27 cellular contexts compared by ENCODE assay signal in genomic region chr3:97959863-97960262, GRCh38.
"Had no signal": no experiment of that assay in that cellular context is flagged by ENCODE, and none has a peak within 500 bp of the region (broad histone marks: within the 10 kb centered on the region; RNA-seq: fewer than 3 reads in every experiment).

No MANE protein-coding gene starts in this region.

- H3K4me1 ChIP-seq: colonic mucosa, neural progenitor cell, parathyroid adenoma, right atrium auricular region had no signal

- H3K9me3 ChIP-seq: colonic mucosa, esophagus squamous epithelium, gastrocnemius medialis, left lung, right atrium auricular region, suprapubic skin, vagina had no signal

- DNase-seq: colonic mucosa; effector CD8-positive, alpha-beta T cell; endodermal cell; esophagus squamous epithelium; foreskin fibroblast; gastrocnemius medialis; head of caudate nucleus; left cardiac atrium; left lung; mesendoderm; midbrain; naive thymus-derived CD4-positive, alpha-beta T cell; stimulated activated CD4-positive, alpha-beta T cell treated with anti-CD3 and anti-CD28 coated beads, Interleukin-12 subunit alpha, Interleukin-12 subunit beta, amount 100 ng/mL, for 4 hours; stimulated activated CD4-positive, alpha-beta T cell treated with anti-CD3 and anti-CD28 coated beads, Interleukin-1b, Interleukin-23, amount 100 ng/mL, for 48 hours; stimulated activated CD4-positive, alpha-beta T cell treated with anti-CD3 and anti-CD28 coated beads, Interleukin-4, amount 100 ng/mL, for 1 hour; stimulated activated CD8-positive, alpha-beta memory T cell treated with anti-CD3 and anti-CD28 coated beads, Interleukin-4, amount 100 ng/mL, for 48 hours; stimulated activated naive CD4-positive, alpha-beta T cell; stimulated activated naive CD8-positive, alpha-beta T cell treated with anti-CD3 and anti-CD28 coated beads, Interleukin-15, amount 100 ng/mL, for 72 hours; trophoblast cell had no signal

- H3K4me3 ChIP-seq: colonic mucosa, esophagus squamous epithelium, gastrocnemius medialis, hepatocyte, left lung, neural progenitor cell, right atrium auricular region, smooth muscle cell, suprapubic skin, vagina had no signal

- ATAC-seq: gastrocnemius medialis; left cardiac atrium; left lung; naive thymus-derived CD4-positive, alpha-beta T cell; sciatic nerve; stimulated activated naive CD8-positive, alpha-beta T cell treated with anti-CD3 and anti-CD28 coated beads, Interleukin-15, amount 100 ng/mL, for 72 hours had no signal

- H2AFZ ChIP-seq: hepatocyte, neural progenitor cell, parathyroid adenoma had no signal

- H3K27ac ChIP-seq: colonic mucosa, esophagus squamous epithelium, hepatocyte, left lung, neural progenitor cell, parathyroid adenoma, right atrium auricular region, suprapubic skin, vagina had no signal

- H3K79me2 ChIP-seq: parathyroid adenoma had no signal

- H3K4me2 ChIP-seq: neural progenitor cell, smooth muscle cell had no signal

- H3K36me3 ChIP-seq: colonic mucosa, neural progenitor cell had no signal

- H3K9ac ChIP-seq: neural progenitor cell, parathyroid adenoma had no signal

- H3K27me3 ChIP-seq: colonic mucosa, esophagus squamous epithelium, gastrocnemius medialis, hepatocyte, left lung, neural progenitor cell, right atrium auricular region, suprapubic skin, vagina had no signal
